In genomic region chr1:112923234-112923955, GRCh38 we compare ENCODE assay signal across 1 cellular context.
TF ChIP-seq lines count a peak whose summit lies in the region.

No MANE protein-coding gene starts in this region.

TF ChIP-seq in GM23338, 12 proteins besides CTCF, POLR2A, EP300 and RAD21 (continued from another document):
- TF ChIP-seq ZNF462 (CRISPR knock-in tag; IDR thresholded peaks at IDR 0.05) = no peak
- no peak for TF ChIP-seq CREB1 (CRISPR knock-in tag; IDR thresholded peaks at IDR 0.05; ENCODE audit: low read depth)
- no peak for TF ChIP-seq ETS1 (IDR thresholded peaks at IDR 0.05)
- no peak for TF ChIP-seq EZH2 (IDR thresholded peaks at IDR 0.05; ENCODE audit: low read depth, unreplicated experiment)
- TF ChIP-seq STAT1 (IDR thresholded peaks at IDR 0.05; ENCODE audit: unreplicated experiment) = no peak
- TF ChIP-seq REST (IDR thresholded peaks at IDR 0.05; ENCODE audit: unreplicated experiment) = no peak
- TF ChIP-seq NANOG (IDR thresholded peaks at IDR 0.05; ENCODE audit: borderline replicate concordance) = no peak
- TF ChIP-seq ZNF114 (CRISPR knock-in tag; IDR thresholded peaks at IDR 0.05) = no peak
- TF ChIP-seq JUNB (IDR thresholded peaks at IDR 0.05; ENCODE audit: unreplicated experiment) = no peak
TF ChIP-seq in GM23338: peak in this region for 0.
